Comparison of ENCODE assay signal across 19 cellular contexts in the genomic region with DNA sequence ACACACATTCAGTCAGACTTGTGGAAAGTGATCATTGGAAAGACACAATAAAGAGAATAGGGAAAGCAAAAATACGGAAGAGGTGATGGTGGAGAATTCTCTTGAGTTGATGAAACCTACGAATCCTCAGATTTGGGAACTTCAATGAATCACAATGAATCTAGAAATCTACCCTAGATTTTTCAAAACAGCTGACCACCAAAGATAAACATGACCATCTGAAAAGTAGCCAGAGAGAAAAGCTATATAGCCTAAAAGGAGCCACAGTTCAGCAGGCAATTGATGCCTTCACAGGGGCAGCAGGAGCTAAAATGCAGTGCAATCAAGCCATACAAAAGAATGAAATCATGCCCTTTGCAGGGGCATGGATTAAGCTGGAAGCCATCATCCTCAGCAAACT.
"Had no signal": no experiment of that assay in that cellular context is flagged by ENCODE, and none has a peak within 500 bp of the region (broad histone marks: within the 10 kb centered on the region; RNA-seq: fewer than 3 reads in every experiment).

No MANE protein-coding gene starts in this region.

- H3K36me3 Mint-ChIP-seq: natural killer cell treated with Interleukin-12 subunit alpha and Interleukin-12 subunit beta and Interleukin-15 and Interleukin-18, amount 100 ng/mL, for 72 hours; WTC11 had no signal

- DNase-seq: activated CD4-positive, alpha-beta T cell treated with anti-CD3 and anti-CD28 coated beads, Interleukin-2, amount 50 U/mL, for 4 hours; activated CD8-positive, alpha-beta memory T cell treated with anti-CD3 and anti-CD28 coated beads, Interleukin-2, amount 50 U/mL, for 48 hours; activated naive CD4-positive, alpha-beta T cell treated with Interleukin-2 at 50 U/mL for 16 hours; activated T-cell treated with anti-CD3 and anti-CD28 coated beads, Interleukin-2, amount 50 U/mL, for 4 hours; amygdala; cerebellar nuclear complex; cortex of kidney; endodermal cell; heart left ventricle; midbrain; pancreas; psoas muscle; stimulated activated CD4-positive, alpha-beta T cell treated with anti-CD3 and anti-CD28 coated beads, Interleukin-12 subunit alpha, Interleukin-12 subunit beta, amount 100 ng/mL, for 4 hours; stimulated activated CD4-positive, alpha-beta T cell treated with anti-CD3 and anti-CD28 coated beads, Interleukin-4, amount 100 ng/mL, for 4 hours; stimulated activated naive CD8-positive, alpha-beta T cell treated with anti-CD3 and anti-CD28 coated beads, Interleukin-15, amount 100 ng/mL, for 72 hours; tibial artery had no signal

- H3K27me3 Mint-ChIP-seq: natural killer cell treated with Interleukin-12 subunit alpha and Interleukin-12 subunit beta and Interleukin-15 and Interleukin-18, amount 100 ng/mL, for 72 hours; stimulated activated naive CD8-positive, alpha-beta T cell treated with anti-CD3 and anti-CD28 coated beads, Interleukin-15, amount 100 ng/mL, for 72 hours had no signal

- H3K4me3 Mint-ChIP-seq: activated T-cell treated with anti-CD3 and anti-CD28 coated beads, Interleukin-2, amount 50 U/mL, for 4 hours; endodermal cell; natural killer cell treated with Interleukin-12 subunit alpha and Interleukin-12 subunit beta and Interleukin-15 and Interleukin-18, amount 100 ng/mL, for 72 hours; stimulated activated naive CD8-positive, alpha-beta T cell treated with anti-CD3 and anti-CD28 coated beads, Interleukin-15, amount 100 ng/mL, for 72 hours; WTC11 had no signal

- H3K4me3 ChIP-seq: heart left ventricle, pancreas, psoas muscle, right atrium auricular region, tibial artery had no signal

- ATAC-seq: activated T-cell treated with anti-CD3 and anti-CD28 coated beads, Interleukin-2, amount 50 U/mL, for 4 hours; heart left ventricle; natural killer cell treated with Interleukin-12 subunit alpha and Interleukin-12 subunit beta and Interleukin-15 and Interleukin-18, amount 100 ng/mL, for 72 hours; pancreas; psoas muscle; stimulated activated naive CD8-positive, alpha-beta T cell treated with anti-CD3 and anti-CD28 coated beads, Interleukin-15, amount 100 ng/mL, for 72 hours; WTC11 had no signal

- H3K27ac Mint-ChIP-seq: endodermal cell; stimulated activated naive CD8-positive, alpha-beta T cell treated with anti-CD3 and anti-CD28 coated beads, Interleukin-15, amount 100 ng/mL, for 72 hours; WTC11 had no signal

- H3K36me3 ChIP-seq: heart left ventricle, pancreas, right atrium auricular region, tibial artery had no signal

- H3K4me1 ChIP-seq: pancreas, tibial artery had no signal

- H3K9me3 Mint-ChIP-seq: activated T-cell treated with anti-CD3 and anti-CD28 coated beads, Interleukin-2, amount 50 U/mL, for 4 hours; endodermal cell; natural killer cell treated with Interleukin-12 subunit alpha and Interleukin-12 subunit beta and Interleukin-15 and Interleukin-18, amount 100 ng/mL, for 72 hours; stimulated activated naive CD8-positive, alpha-beta T cell treated with anti-CD3 and anti-CD28 coated beads, Interleukin-15, amount 100 ng/mL, for 72 hours had no signal

- H3K27me3 ChIP-seq: heart left ventricle, pancreas, right atrium auricular region, tibial artery had no signal

- H3K9me3 ChIP-seq: heart left ventricle, pancreas, psoas muscle, right atrium auricular region, tibial artery had no signal

- H3K27ac ChIP-seq: heart left ventricle, pancreas, psoas muscle, right atrium auricular region, tibial artery had no signal
